1 cellular context compared by ENCODE assay signal in the genomic region with DNA sequence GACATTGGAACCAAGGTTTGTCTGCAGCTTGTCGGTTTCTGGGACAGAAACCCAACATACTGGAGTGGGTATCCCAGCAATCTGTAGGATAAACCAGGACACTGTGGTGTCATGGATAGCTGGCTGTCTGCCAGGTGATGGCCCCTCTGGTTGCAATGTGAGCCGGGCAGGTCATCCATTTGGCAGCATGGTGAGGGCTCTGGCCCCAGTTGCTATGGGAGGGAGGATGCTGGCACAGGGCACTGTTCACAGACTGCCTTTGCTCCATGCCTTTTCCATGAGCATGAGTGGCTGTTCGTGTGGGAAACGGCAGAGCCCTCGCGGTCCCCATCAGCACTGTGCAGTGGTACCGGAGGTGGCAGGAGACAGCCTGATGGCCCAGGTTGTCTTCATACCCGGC.
TF ChIP-seq lines count a peak whose summit lies in the region.

No MANE protein-coding gene starts in this region.

TF ChIP-seq in A549, 52 proteins besides CTCF, POLR2A, EP300 and RAD21 (continued from another document):
- no peak for TF ChIP-seq BCL3 (IDR thresholded peaks at IDR 0.05)
- TF ChIP-seq CHD2 (IDR thresholded peaks at IDR 0.05; ENCODE audit: low read length, partially characterized antibody): no peak
- TF ChIP-seq, protein P1, sequence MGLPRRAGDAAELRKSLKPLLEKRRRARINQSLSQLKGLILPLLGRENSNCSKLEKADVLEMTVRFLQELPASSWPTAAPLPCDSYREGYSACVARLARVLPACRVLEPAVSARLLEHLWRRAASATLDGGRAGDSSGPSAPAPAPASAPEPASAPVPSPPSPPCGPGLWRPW (IDR thresholded peaks at IDR 0.05): no peak
- no peak for TF ChIP-seq ATOH8 (CRISPR knock-in tag; IDR thresholded peaks at IDR 0.05; ENCODE audit: low read depth)
- TF ChIP-seq MAZ (IDR thresholded peaks at IDR 0.05; ENCODE audit: borderline replicate concordance, low read depth, low read length): no peak
- TF ChIP-seq ESRRA (IDR thresholded peaks at IDR 0.05; ENCODE audit: borderline replicate concordance, low read length): no peak
- no peak for TF ChIP-seq TFCP2L1 (CRISPR knock-in tag; IDR thresholded peaks at IDR 0.05)
- no peak for TF ChIP-seq MYC (IDR thresholded peaks at IDR 0.05; ENCODE audit: borderline replicate concordance, low read length)
- TF ChIP-seq HOXA7 (CRISPR knock-in tag; IDR thresholded peaks at IDR 0.05): no peak
- TF ChIP-seq HDAC2 (IDR thresholded peaks at IDR 0.05): no peak
- no peak for TF ChIP-seq JUNB (IDR thresholded peaks at IDR 0.05)
- TF ChIP-seq ZNF302 (CRISPR knock-in tag; IDR thresholded peaks at IDR 0.05): no peak
- TF ChIP-seq ZFP36 (IDR thresholded peaks at IDR 0.05; ENCODE audit: borderline replicate concordance, partially characterized antibody): no peak
- no peak for TF ChIP-seq RCOR1 (IDR thresholded peaks at IDR 0.05; ENCODE audit: low read depth, low read length)
- no peak for TF ChIP-seq POLR2AphosphoS2 (conservative IDR thresholded peaks at IDR 0.05; ENCODE audit: low read length)
- TF ChIP-seq JUN (IDR thresholded peaks at IDR 0.05): no peak
TF ChIP-seq in A549: peak in this region for 0.
